9 cellular contexts compared by ENCODE assay signal in the genomic region with DNA sequence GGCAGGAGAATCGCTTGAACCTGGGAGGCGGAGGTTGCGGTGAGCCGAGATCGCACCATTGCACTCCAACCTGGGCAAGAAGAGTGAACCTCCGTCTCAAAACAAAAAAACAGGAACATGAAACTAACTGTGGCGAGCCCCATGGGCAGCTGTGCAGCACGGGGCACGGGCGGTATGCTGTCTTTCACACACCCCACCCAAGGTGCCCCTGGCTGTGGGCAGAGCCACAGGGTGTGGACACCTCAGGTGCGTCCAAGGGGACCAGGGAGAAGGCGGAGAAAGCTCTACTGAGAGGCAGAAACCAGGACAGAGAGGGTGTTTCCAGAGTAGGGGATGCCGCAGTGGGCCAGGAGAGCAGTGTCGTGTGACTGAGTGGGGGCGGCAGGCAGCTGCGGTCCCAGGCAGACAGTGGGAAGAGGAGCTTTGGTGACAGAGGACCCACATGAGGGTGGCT. TPM values are rescaled to one million over a fixed set of nuclear protein-coding genes. Genes with fewer than 3 reads are reported as not detected.
DNase-seq lines count a peak whose midpoint lies in the region; ATAC-seq and TF ChIP-seq lines count a peak whose summit lies in the region.
"Had no signal": no experiment of that assay in that cellular context is flagged by ENCODE, and none has a peak within 500 bp of the region (broad histone marks: within the 10 kb centered on the region; RNA-seq: fewer than 3 reads in every experiment).

No MANE protein-coding gene starts in this region.

- DNase-seq in GM12864 (ENCODE audit: low read depth): peak; percentile 59
- DNase-seq in effector memory CD8-positive, alpha-beta T cell: no peak
- no peak for DNase-seq in Calu3
- no peak for DNase-seq in RKO (ENCODE audit: low spot score)
- no peak for DNase-seq in islet precursor cell
- DNase-seq in HEK293T (ENCODE audit: extremely low spot score): no peak
- DNase-seq: activated effector memory CD4-positive, alpha-beta T cell treated with Interleukin-2 at 50 U/mL for 16 hours had no signal

- peak overlapping the region in 1 of 2 donors; percentile 83 for H3K27ac Mint-ChIP-seq in effector memory CD8-positive, alpha-beta T cell
- no peak overlapping the region for H3K27ac Mint-ChIP-seq in Calu3 (ENCODE audit: unreplicated experiment)

- H3K36me3 Mint-ChIP-seq in effector memory CD8-positive, alpha-beta T cell (ENCODE audit: insufficient read depth): peaks cover 30% of the 10 kb centered on the region
- peaks cover 9% of the 10 kb centered on the region for H3K36me3 Mint-ChIP-seq in Calu3 (ENCODE audit: insufficient read depth, unreplicated experiment)

- POLR2A ChIA-PET in HEK293T (lab: Yijun Ruan, JAX): no interaction called here

- ATAC-seq in GM19455 (IDR thresholded peaks at IDR 0.05; ENCODE audit: unreplicated experiment) (peak; percentile 74), HG03159 (IDR thresholded peaks at IDR 0.05; ENCODE audit: unreplicated experiment) (peak; percentile 77)
- ATAC-seq in effector memory CD8-positive, alpha-beta T cell (replicated peaks): peak; percentile 43

- BruUV-seq in Calu3 (replicated peaks; lab: Mats Ljungman, UMichigan): no TSS peak

- TF ChIP-seq CTCF in GM12864 (IDR thresholded peaks at IDR 0.05; ENCODE audit: low read depth, low read length, missing control alignments) (no peak), Calu3 (IDR thresholded peaks at IDR 0.05; ENCODE audit: unreplicated experiment) (no peak)

- no peaks in the 10 kb centered on the region for H3K27me3 Mint-ChIP-seq in effector memory CD8-positive, alpha-beta T cell
- no peaks in the 10 kb centered on the region for H3K27me3 Mint-ChIP-seq in Calu3 (ENCODE audit: unreplicated experiment)

- H3K9me3 Mint-ChIP-seq in effector memory CD8-positive, alpha-beta T cell: no peaks in the 10 kb centered on the region
- H3K9me3 Mint-ChIP-seq in Calu3 (ENCODE audit: low read depth, unreplicated experiment): no peaks in the 10 kb centered on the region

- CTCF ChIA-PET in Calu3 (lab: Charles Lee) (no interaction called here), HEK293T (lab: Yijun Ruan, JAX) (no interaction called here)

- intact Hi-C loops in Calu3 (cut with micrococcal nuclease; ENCODE audit: unreplicated experiment): no loop called here

- H3K4me1 Mint-ChIP-seq in effector memory CD8-positive, alpha-beta T cell (ENCODE audit: low read depth in 2 of 2): peaks cover 24 to 26% of the 10 kb centered on the region in 2 donors
- no peaks in the 10 kb centered on the region for H3K4me1 Mint-ChIP-seq in Calu3 (ENCODE audit: low read depth, unreplicated experiment)

- H3K4me3 ChIP-seq in GM12864 (ENCODE audit: low read depth, low read length): no peak overlapping the region; the same call in 1 of the 2 replicates

- H3K4me3 Mint-ChIP-seq in effector memory CD8-positive, alpha-beta T cell: peak overlapping the region in 1 of 2 donors; percentile 59
- H3K4me3 Mint-ChIP-seq in Calu3 (ENCODE audit: low read depth, unreplicated experiment): no peak overlapping the region

TF ChIP-seq in HEK293T, 16 proteins besides CTCF, POLR2A, EP300 and RAD21:
- no peak for TF ChIP-seq HDGF (IDR thresholded peaks at IDR 0.05; ENCODE audit: borderline replicate concordance)
- no peak for TF ChIP-seq L3MBTL2 (conservative IDR thresholded peaks at IDR 0.05)
- TF ChIP-seq, protein P1, sequence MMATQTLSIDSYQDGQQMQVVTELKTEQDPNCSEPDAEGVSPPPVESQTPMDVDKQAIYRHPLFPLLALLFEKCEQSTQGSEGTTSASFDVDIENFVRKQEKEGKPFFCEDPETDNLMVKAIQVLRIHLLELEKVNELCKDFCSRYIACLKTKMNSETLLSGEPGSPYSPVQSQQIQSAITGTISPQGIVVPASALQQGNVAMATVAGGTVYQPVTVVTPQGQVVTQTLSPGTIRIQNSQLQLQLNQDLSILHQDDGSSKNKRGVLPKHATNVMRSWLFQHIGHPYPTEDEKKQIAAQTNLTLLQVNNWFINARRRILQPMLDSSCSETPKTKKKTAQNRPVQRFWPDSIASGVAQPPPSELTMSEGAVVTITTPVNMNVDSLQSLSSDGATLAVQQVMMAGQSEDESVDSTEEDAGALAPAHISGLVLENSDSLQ (IDR thresholded peaks at IDR 0.05): no peak
- no peak for TF ChIP-seq LEF1 (IDR thresholded peaks at IDR 0.05; ENCODE audit: borderline replicate concordance)
- TF ChIP-seq SUZ12 (IDR thresholded peaks at IDR 0.05): no peak
- TF ChIP-seq ARNT (IDR thresholded peaks at IDR 0.05): no peak
- TF ChIP-seq BHLHE40 (IDR thresholded peaks at IDR 0.05; ENCODE audit: borderline replicate concordance): no peak
- no peak for TF ChIP-seq SP1 (IDR thresholded peaks at IDR 0.05)
- TF ChIP-seq ZNF384 (IDR thresholded peaks at IDR 0.05): no peak
- no peak for TF ChIP-seq ELF4 (IDR thresholded peaks at IDR 0.05)
- no peak for TF ChIP-seq CTBP1 (IDR thresholded peaks at IDR 0.05; ENCODE audit: borderline replicate concordance)
- no peak for TF ChIP-seq FOXA1 (IDR thresholded peaks at IDR 0.05)
- no peak for TF ChIP-seq TARDBP (IDR thresholded peaks at IDR 0.05)
- TF ChIP-seq NFRKB (IDR thresholded peaks at IDR 0.05): no peak
- TF ChIP-seq FOXM1 (IDR thresholded peaks at IDR 0.05; ENCODE audit: borderline replicate concordance): no peak
- TF ChIP-seq FOXK2 (IDR thresholded peaks at IDR 0.05): no peak

RNA-seq across cellular contexts. Expression of a gene that starts 29.8 kb away (rescaled TPM):
- 19.4 and 24.8 TPM in 2 replicates for total RNA-seq in Calu3 (2022)

RNA-seq across cellular contexts. Expression of a gene that starts 37.4 kb away (rescaled TPM):
- total RNA-seq in Calu3 (2022): 8.4 and 8.9 TPM in 2 replicates
